14 cellular contexts compared by ENCODE assay signal in the genomic region with DNA sequence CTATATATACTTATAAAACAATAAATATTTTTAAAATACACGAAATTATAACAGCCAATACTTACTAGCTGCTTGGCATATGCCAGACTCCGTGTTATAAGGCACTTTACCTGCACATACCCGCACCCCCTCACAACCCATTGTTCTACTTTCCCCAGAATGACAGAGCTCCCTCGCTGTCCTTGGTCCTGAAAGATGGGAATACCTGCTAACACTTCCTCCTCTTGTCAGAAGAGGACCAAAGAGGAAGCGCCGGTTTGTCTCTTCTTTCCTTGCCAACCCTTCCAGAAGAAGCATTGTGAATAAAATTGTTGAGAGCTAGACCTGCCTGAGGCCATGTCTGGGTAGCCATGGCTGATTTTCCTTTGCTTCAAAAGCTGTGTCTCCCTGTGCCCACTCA.
DNase-seq lines count a peak whose midpoint lies in the region; ATAC-seq, FAIRE-seq and TF ChIP-seq lines count a peak whose summit lies in the region.
"Had no signal": no experiment of that assay in that cellular context is flagged by ENCODE, and none has a peak within 500 bp of the region (broad histone marks: within the 10 kb centered on the region; RNA-seq: fewer than 3 reads in every experiment).

No MANE protein-coding gene starts in this region.

- WGBS in heart left ventricle, 4 donors, result 18 to 20% (median 20%) methylated on average over 6 of the region's 6 CpGs

- FAIRE-seq in GM19239 (lab: Jason Lieb, UNC), result no peak
- FAIRE-seq: small intestine had no signal

- H3K36me3 ChIP-seq in RWPE2 (ENCODE audit: low read depth) (no peaks in the 10 kb centered on the region), heart left ventricle (no peaks in the 10 kb centered on the region)
- H3K36me3 ChIP-seq: suprapubic skin had no signal

- H3K27ac ChIP-seq in RWPE2 (ENCODE audit: poor library complexity, severe bottlenecking), result no peak overlapping the region
- H3K27ac ChIP-seq in heart left ventricle, result no peak overlapping the region
- H3K27ac ChIP-seq: suprapubic skin had no signal

- H3K4me3 ChIP-seq in RWPE2 (ENCODE audit: severe bottlenecking) (no peak overlapping the region), heart left ventricle (no peak overlapping the region)
- H3K4me3 ChIP-seq: suprapubic skin had no signal

- TF ChIP-seq CTCF in RWPE2 (IDR thresholded peaks at IDR 0.05; ENCODE audit: poor library complexity, severe bottlenecking) (no peak), heart left ventricle (IDR thresholded peaks at IDR 0.05) (no peak)

- H3K4me1 ChIP-seq in RWPE2 (ENCODE audit: insufficient read depth, poor library complexity, severe bottlenecking) (no peaks in the 10 kb centered on the region), heart left ventricle (no peaks in the 10 kb centered on the region)
- H3K4me1 ChIP-seq: suprapubic skin had no signal

- intact Hi-C loops in heart left ventricle (cut with DNase I), result no loop called here

- ATAC-seq in RWPE2 (ENCODE audit: low read depth) (peak; percentile 64), GM18870 (IDR thresholded peaks at IDR 0.05; ENCODE audit: unreplicated experiment) (no peak), GM18502 (IDR thresholded peaks at IDR 0.05; ENCODE audit: poor library complexity, unreplicated experiment) (no peak), heart left ventricle (no peak)
- ATAC-seq: CD8-positive, alpha-beta T cell; natural killer cell treated with Interleukin-12 subunit alpha and Interleukin-12 subunit beta and Interleukin-15 and Interleukin-18, amount 100 ng/mL, for 72 hours had no signal

- in situ Hi-C loops in KBM-7 (cut with MboI; ENCODE audit: low pct_unique_long_range_greater_than_20kb, low sequenced_read_pairs), result no loop called here

- H3K27me3 ChIP-seq in RWPE2 (ENCODE audit: insufficient read depth, poor library complexity, severe bottlenecking), result peaks cover 15% of the 10 kb centered on the region
- no peaks in the 10 kb centered on the region for H3K27me3 ChIP-seq in heart left ventricle
- H3K27me3 ChIP-seq: suprapubic skin had no signal

- TF ChIP-seq POLR2A in heart left ventricle (IDR thresholded peaks at IDR 0.05), result no peak

- peak; percentile 9 for DNase-seq in GM19239 (ENCODE audit: insufficient read length, low spot score)
- DNase-seq in KBM-7, result peak; percentile 38
- DNase-seq in RWPE2 (ENCODE audit: low spot score), result no peak
- DNase-seq in islet precursor cell, result peak; percentile 75
- no peak for DNase-seq in SW 1271 (lab: John Stamatoyannopoulos, UW)
- no peak for DNase-seq in heart left ventricle
- DNase-seq: CD8-positive, alpha-beta T cell; foreskin melanocyte; small intestine; T1000 had no signal

- H3K9me3 ChIP-seq in RWPE2 (ENCODE audit: severe bottlenecking) (peaks cover 3% of the 10 kb centered on the region), heart left ventricle (peaks cover 0 to 4% (median 0%) of the 10 kb centered on the region in 12 donors)
- H3K9me3 ChIP-seq: suprapubic skin had no signal

Comparison
In these comparisons a context has a peak if more than half of its experiments do, and no peak if none do; other contexts are left out.
1. DNase-seq: peak in GM19239 (single experiment), KBM-7 (single experiment) and islet precursor cell (single experiment); none in RWPE2 (single experiment), SW 1271 (0 of 2) and heart left ventricle (0 of 5).